Comparison of ENCODE assay signal across 13 cellular contexts in the genomic region with DNA sequence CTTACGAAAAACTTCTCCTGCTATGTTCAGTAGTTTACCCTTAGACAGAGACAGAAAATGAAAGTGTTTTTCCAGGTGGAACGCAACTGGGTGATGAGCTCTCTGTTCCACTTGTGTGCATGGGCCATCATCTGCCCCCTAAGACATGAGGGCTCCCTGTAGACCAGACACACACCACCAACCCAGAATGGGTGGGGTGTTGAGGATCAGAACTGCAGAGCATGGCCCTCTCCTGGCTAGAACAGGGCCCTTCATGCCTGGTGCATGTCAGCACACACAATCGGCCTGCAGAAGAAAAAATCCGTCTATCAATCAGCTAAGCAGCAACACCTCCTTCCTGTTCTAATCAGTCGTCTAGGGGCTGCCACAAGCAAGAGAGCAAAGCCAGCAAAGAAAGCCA.
DNase-seq lines count a peak whose midpoint lies in the region; ATAC-seq and TF ChIP-seq lines count a peak whose summit lies in the region.
"Had no signal": no experiment of that assay in that cellular context is flagged by ENCODE, and none has a peak within 500 bp of the region (broad histone marks: within the 10 kb centered on the region; RNA-seq: fewer than 3 reads in every experiment).

No MANE protein-coding gene starts in this region.

- DNase-seq in stimulated activated effector memory CD8-positive, alpha-beta T cell treated with anti-CD3 and anti-CD28 coated beads, Interleukin-12 subunit alpha, Interleukin-12 subunit beta, amount 100 ng/mL, for 72 hours (ENCODE audit: low spot score in 2 of 2) = no peak
- DNase-seq in psoas muscle (no peak), NCI-H748 (lab: John Stamatoyannopoulos, UW; ENCODE audit: unreplicated experiment) (no peak)
- DNase-seq: COR-L47; HCEC 1CT; mammary epithelial cell; NCI-H510A treated with DMSO at 0.1 percent for 48 hours; SHP77; stimulated activated CD4-positive, alpha-beta T cell treated with anti-CD3 and anti-CD28 coated beads, Interleukin-2, amount 100 ng/mL, for 48 hours had no signal

- ATAC-seq in GM18868 (IDR thresholded peaks at IDR 0.05; ENCODE audit: unreplicated experiment) = peak; percentile 65
- ATAC-seq in GM21528 (IDR thresholded peaks at IDR 0.05; ENCODE audit: low FRiP score, unreplicated experiment) = peak; percentile 59
- ATAC-seq in HG03565 (IDR thresholded peaks at IDR 0.05; ENCODE audit: unreplicated experiment) = peak; percentile 41
- ATAC-seq in stimulated activated effector memory CD8-positive, alpha-beta T cell treated with anti-CD3 and anti-CD28 coated beads, Interleukin-12 subunit alpha, Interleukin-12 subunit beta, amount 100 ng/mL, for 72 hours = peak; percentile 2
- no peak for ATAC-seq in psoas muscle
- ATAC-seq in activated T-helper 17 cell treated with anti-CD3 and anti-CD28 coated beads, Interleukin-2, amount 50 U/mL, for 72 hours (replicated peaks) = no peak

- intact Hi-C loops in psoas muscle (cut with DNase I) = no loop called here

- H3K9me3 Mint-ChIP-seq in stimulated activated effector memory CD8-positive, alpha-beta T cell treated with anti-CD3 and anti-CD28 coated beads, Interleukin-12 subunit alpha, Interleukin-12 subunit beta, amount 100 ng/mL, for 72 hours = no peaks in the 10 kb centered on the region
- no peaks in the 10 kb centered on the region for H3K9me3 Mint-ChIP-seq in activated T-helper 17 cell treated with anti-CD3 and anti-CD28 coated beads, Interleukin-2, amount 50 U/mL, for 72 hours

- H3K27ac Mint-ChIP-seq in stimulated activated effector memory CD8-positive, alpha-beta T cell treated with anti-CD3 and anti-CD28 coated beads, Interleukin-12 subunit alpha, Interleukin-12 subunit beta, amount 100 ng/mL, for 72 hours = peak overlapping the region; percentile 21
- no peak overlapping the region for H3K27ac Mint-ChIP-seq in activated T-helper 17 cell treated with anti-CD3 and anti-CD28 coated beads, Interleukin-2, amount 50 U/mL, for 72 hours

- H3K27me3 Mint-ChIP-seq in activated T-helper 17 cell treated with anti-CD3 and anti-CD28 coated beads, Interleukin-2, amount 50 U/mL, for 72 hours = peaks cover 14% of the 10 kb centered on the region

- no peaks in the 10 kb centered on the region for H3K36me3 Mint-ChIP-seq in stimulated activated effector memory CD8-positive, alpha-beta T cell treated with anti-CD3 and anti-CD28 coated beads, Interleukin-12 subunit alpha, Interleukin-12 subunit beta, amount 100 ng/mL, for 72 hours
- no peaks in the 10 kb centered on the region for H3K36me3 Mint-ChIP-seq in activated T-helper 17 cell treated with anti-CD3 and anti-CD28 coated beads, Interleukin-2, amount 50 U/mL, for 72 hours (ENCODE audit: low read depth)

- no peak overlapping the region for H3K27ac ChIP-seq in psoas muscle

- 84 to 88% (median 87%) methylated on average over 5 of the region's 5 CpGs for WGBS in psoas muscle, 3 donors

- H3K36me3 ChIP-seq in psoas muscle (ENCODE audit: insufficient read depth in 1 of 2, low read depth in 1 of 2) = no peaks in the 10 kb centered on the region

- no peak overlapping the region for H3K4me3 ChIP-seq in psoas muscle

- peaks cover 46% of the 10 kb centered on the region for H3K4me1 Mint-ChIP-seq in stimulated activated effector memory CD8-positive, alpha-beta T cell treated with anti-CD3 and anti-CD28 coated beads, Interleukin-12 subunit alpha, Interleukin-12 subunit beta, amount 100 ng/mL, for 72 hours
- H3K4me1 Mint-ChIP-seq in activated T-helper 17 cell treated with anti-CD3 and anti-CD28 coated beads, Interleukin-2, amount 50 U/mL, for 72 hours = no peaks in the 10 kb centered on the region

- TF ChIP-seq CTCF in psoas muscle (IDR thresholded peaks at IDR 0.05) = no peak

- peaks cover 0 to 2% (median 0%) of the 10 kb centered on the region in 3 donors for H3K27me3 ChIP-seq in psoas muscle (ENCODE audit: insufficient read depth in 3 of 3, low read length in 2 of 3)

- no peak overlapping the region for H3K4me3 Mint-ChIP-seq in stimulated activated effector memory CD8-positive, alpha-beta T cell treated with anti-CD3 and anti-CD28 coated beads, Interleukin-12 subunit alpha, Interleukin-12 subunit beta, amount 100 ng/mL, for 72 hours
- no peak overlapping the region for H3K4me3 Mint-ChIP-seq in activated T-helper 17 cell treated with anti-CD3 and anti-CD28 coated beads, Interleukin-2, amount 50 U/mL, for 72 hours

- H3K9me3 ChIP-seq in psoas muscle = no peaks in the 10 kb centered on the region

- no peaks in the 10 kb centered on the region for H3K4me1 ChIP-seq in psoas muscle

Comparison
In these comparisons a context has a peak if more than half of its experiments do, and no peak if none do; other contexts are left out.
1. ATAC-seq: peak in GM18868 (single experiment), GM21528 (single experiment), HG03565 (single experiment) and stimulated activated effector memory CD8-positive, alpha-beta T cell treated with anti-CD3 and anti-CD28 coated beads, Interleukin-12 subunit alpha, Interleukin-12 subunit beta, amount 100 ng/mL, for 72 hours (single experiment); none in psoas muscle (0 of 4) and activated T-helper 17 cell treated with anti-CD3 and anti-CD28 coated beads, Interleukin-2, amount 50 U/mL, for 72 hours (single experiment).